Comparison of ENCODE assay signal across 9 cellular contexts in the genomic region with DNA sequence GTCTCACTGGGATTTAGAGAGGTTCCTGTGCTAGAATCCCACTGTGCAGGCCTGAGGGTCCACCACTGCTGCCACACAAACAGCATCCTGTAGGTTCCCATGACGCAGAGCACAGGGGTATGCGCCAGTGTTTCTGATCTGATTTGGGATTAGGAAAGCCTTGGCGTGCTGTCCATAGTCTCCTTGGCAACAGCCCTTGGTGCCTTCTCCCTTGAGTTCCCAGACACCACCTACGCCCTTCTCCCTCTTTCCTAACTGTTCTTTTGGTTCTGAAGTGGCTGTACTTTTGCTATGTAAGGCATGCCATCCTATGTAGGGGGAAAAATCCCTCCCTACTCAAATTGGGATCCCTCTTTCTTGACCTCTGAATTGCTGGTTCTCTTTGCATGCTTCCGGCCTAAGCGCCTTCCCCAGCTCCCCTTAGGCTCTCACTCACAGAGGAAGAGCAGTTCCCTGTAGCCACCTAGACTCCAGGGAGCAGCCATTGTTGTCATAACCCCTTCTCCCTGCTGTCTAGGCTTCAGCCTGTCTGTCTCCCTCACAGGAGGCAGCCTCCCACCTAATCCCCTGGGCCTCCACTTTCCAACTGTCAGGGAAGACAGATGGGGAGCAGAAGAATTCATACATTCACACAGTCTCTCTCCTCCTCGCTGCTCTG. TPM values are rescaled to one million over a fixed set of nuclear protein-coding genes. Genes with fewer than 3 reads are reported as not detected.
DNase-seq lines count a peak whose midpoint lies in the region; ATAC-seq and TF ChIP-seq lines count a peak whose summit lies in the region.
"Had no signal": no experiment of that assay in that cellular context is flagged by ENCODE, and none has a peak within 500 bp of the region (broad histone marks: within the 10 kb centered on the region; RNA-seq: fewer than 3 reads in every experiment).

No MANE protein-coding gene starts in this region.

- H3K4me1 ChIP-seq in transverse colon (peaks cover 5 to 25% (median 12%) of the 10 kb centered on the region in 4 donors), body of pancreas (peaks cover 2% of the 10 kb centered on the region)

- intact Hi-C loops in Right ventricle myocardium superior (cut with DNase I) (no loop called here), transverse colon (cut with DNase I; ENCODE audit: low total_unique reads) (no loop called here), body of pancreas (cut with DNase I) (no loop called here)

- peak in 1 of 2 donors; percentile 15 for ATAC-seq in activated T-cell treated with anti-CD3 and anti-CD28 coated beads, Interleukin-2, amount 50 U/mL, for 72 hours (replicated peaks in 1 of 2)
- peak; percentile 42 for ATAC-seq in Right ventricle myocardium superior (ENCODE audit: poor library complexity)
- ATAC-seq in body of pancreas: no peak

- peak overlapping the region; percentile 86 for H3K27ac Mint-ChIP-seq in activated T-cell treated with anti-CD3 and anti-CD28 coated beads, Interleukin-2, amount 50 U/mL, for 72 hours

- 86 to 100% methylated on average over 6 to 7 of the region's 7 CpGs for WGBS in transverse colon (ENCODE audit: low coverage in 1 of 2), 2 donors
- 82 to 85% methylated on average over 7 of the region's 7 CpGs for WGBS in body of pancreas, 2 donors

- H3K9me3 ChIP-seq in KOPT-K1 (ENCODE audit: insufficient read depth, low read length, poor library complexity, severe bottlenecking) (no peaks in the 10 kb centered on the region), transverse colon (no peaks in the 10 kb centered on the region), body of pancreas (no peaks in the 10 kb centered on the region)

- TF ChIP-seq CTCF in transverse colon (IDR thresholded peaks at IDR 0.05) (no peak), body of pancreas (IDR thresholded peaks at IDR 0.05) (no peak)

- H3K4me3 ChIP-seq in transverse colon (no peak overlapping the region), body of pancreas (no peak overlapping the region)

- peaks cover 0 to 1% of the 10 kb centered on the region in 2 donors for H3K9me3 Mint-ChIP-seq in activated T-cell treated with anti-CD3 and anti-CD28 coated beads, Interleukin-2, amount 50 U/mL, for 72 hours

- no peaks in the 10 kb centered on the region for H3K36me3 Mint-ChIP-seq in activated T-cell treated with anti-CD3 and anti-CD28 coated beads, Interleukin-2, amount 50 U/mL, for 72 hours (ENCODE audit: insufficient read depth in 2 of 2)

- H3K4me3 Mint-ChIP-seq in activated T-cell treated with anti-CD3 and anti-CD28 coated beads, Interleukin-2, amount 50 U/mL, for 72 hours: peak overlapping the region; percentile 79

- H3K4me1 Mint-ChIP-seq in activated T-cell treated with anti-CD3 and anti-CD28 coated beads, Interleukin-2, amount 50 U/mL, for 72 hours (ENCODE audit: low read depth): peaks cover 17% of the 10 kb centered on the region

- TF ChIP-seq EP300 in transverse colon (IDR thresholded peaks at IDR 0.05; ENCODE audit: low read depth): no peak

- H3K36me3 ChIP-seq in KOPT-K1 (ENCODE audit: insufficient read depth, low read length) (no peaks in the 10 kb centered on the region), transverse colon (no peaks in the 10 kb centered on the region), body of pancreas (replicated peaks in 1 of 2; ENCODE audit: insufficient read depth in 1 of 2, low read depth in 2 of 2) (no peaks in the 10 kb centered on the region)

- H3K27me3 Mint-ChIP-seq in activated T-cell treated with anti-CD3 and anti-CD28 coated beads, Interleukin-2, amount 50 U/mL, for 72 hours (ENCODE audit: low read depth): no peaks in the 10 kb centered on the region

- no peaks in the 10 kb centered on the region for H3K27me3 ChIP-seq in transverse colon
- no peaks in the 10 kb centered on the region for H3K27me3 ChIP-seq in body of pancreas

- in situ Hi-C loops in transverse colon (cut with MboI; ENCODE audit: low pct_ligation_motif_present in 1 of 4, low pct_unique_long_range_greater_than_20kb in 1 of 4, low sequenced_read_pairs in 3 of 4): no loop called here

- DNase-seq in activated T-cell treated with anti-CD3 and anti-CD28 coated beads, Interleukin-2, amount 50 U/mL, for 72 hours: no peak
- DNase-seq in activated T-cell treated with anti-CD3 and anti-CD28 coated beads for 4 hours (no peak), Right ventricle myocardium superior (no peak), transverse colon (no peak), SW 1271 (lab: John Stamatoyannopoulos, UW) (no peak), HuH-7 (ENCODE audit: low spot score) (no peak), body of pancreas (no peak)
- DNase-seq: NCI-H1105 had no signal

- H3K27ac ChIP-seq in KOPT-K1 (ENCODE audit: low read depth, low read length, poor library complexity, severe bottlenecking): peak overlapping the region; percentile 92
- peak overlapping the region; percentile 1 to 57 (median 34) for H3K27ac ChIP-seq in transverse colon
- no peak overlapping the region for H3K27ac ChIP-seq in body of pancreas

- TF ChIP-seq POLR2A in transverse colon (IDR thresholded peaks at IDR 0.05) (no peak), body of pancreas (IDR thresholded peaks at IDR 0.05) (no peak)

RNA-seq across cellular contexts. Expression of a gene that starts 14.8 kb away (rescaled TPM):
- total RNA-seq in activated T-cell treated with anti-CD3 and anti-CD28 coated beads, Interleukin-2, amount 50 U/mL, for 72 hours: 10 to 100 TPM; 11.8 to 15.2 TPM
- 25.4 TPM for total RNA-seq in Right ventricle myocardium superior
- 10 to 100 TPM; 10.5 to 19.5 (median 16.6) TPM for total RNA-seq in transverse colon
- 10 to 100 TPM; 15.6 to 22.1 TPM for total RNA-seq in body of pancreas

Comparison
In these comparisons a context has a peak if more than half of its experiments do, and no peak if none do; other contexts are left out.
1. H3K27ac ChIP-seq: peak in KOPT-K1 (single experiment) and transverse colon (4 of 4); none in body of pancreas (0 of 4).